8 cellular contexts compared by ENCODE assay signal in genomic region chr2:210577263-210578071, GRCh38. TPM values are rescaled to one million over a fixed set of nuclear protein-coding genes. Genes with fewer than 3 reads are reported as not detected.
DNase-seq lines count a peak whose midpoint lies in the region; ATAC-seq and TF ChIP-seq lines count a peak whose summit lies in the region.

No MANE protein-coding gene starts in this region.

- H3K27me3 Mint-ChIP-seq in CD8-positive, alpha-beta T cell (ENCODE audit: low read depth): no peaks in the 10 kb centered on the region
- H3K27me3 Mint-ChIP-seq in activated CD8-positive, alpha-beta T cell treated with anti-CD3 and anti-CD28 coated beads, Interleukin-2, amount 10 ng/mL, durations not matched to agents 7 days and 5 days (ENCODE audit: low read depth): no peaks in the 10 kb centered on the region

- TF ChIP-seq CTCF in CD8-positive, alpha-beta T cell (IDR thresholded peaks at IDR 0.05): peak; percentile 70

- POLR2A ChIA-PET in CD8-positive, alpha-beta T cell (lab: Charles Lee): no interaction called here
- POLR2A ChIA-PET in activated CD8-positive, alpha-beta T cell treated with anti-CD3 and anti-CD28 coated beads, Interleukin-2, amount 10 ng/mL, durations not matched to agents 7 days and 5 days (lab: Charles Lee): no interaction called here

- no peaks in the 10 kb centered on the region for H3K36me3 ChIP-seq in CD8-positive, alpha-beta T cell (ENCODE audit: insufficient read depth, low read length)

- H3K4me3 Mint-ChIP-seq in CD8-positive, alpha-beta T cell: no peak overlapping the region
- no peak overlapping the region for H3K4me3 Mint-ChIP-seq in activated CD8-positive, alpha-beta T cell treated with anti-CD3 and anti-CD28 coated beads, Interleukin-2, amount 10 ng/mL, durations not matched to agents 7 days and 5 days

- H3K36me3 Mint-ChIP-seq in CD8-positive, alpha-beta T cell: no peaks in the 10 kb centered on the region
- H3K36me3 Mint-ChIP-seq in activated CD8-positive, alpha-beta T cell treated with anti-CD3 and anti-CD28 coated beads, Interleukin-2, amount 10 ng/mL, durations not matched to agents 7 days and 5 days (ENCODE audit: low read depth): no peaks in the 10 kb centered on the region

- no peaks in the 10 kb centered on the region for H3K4me1 Mint-ChIP-seq in CD8-positive, alpha-beta T cell (ENCODE audit: low read depth)
- H3K4me1 Mint-ChIP-seq in activated CD8-positive, alpha-beta T cell treated with anti-CD3 and anti-CD28 coated beads, Interleukin-2, amount 10 ng/mL, durations not matched to agents 7 days and 5 days (ENCODE audit: low read depth): no peaks in the 10 kb centered on the region

- ATAC-seq in CD8-positive, alpha-beta T cell: no peak
- ATAC-seq in GM18520 (IDR thresholded peaks at IDR 0.05; ENCODE audit: unreplicated experiment) (peak; percentile 85), HG02884 (IDR thresholded peaks at IDR 0.05; ENCODE audit: unreplicated experiment) (peak; percentile 96)
- peak; percentile 49 for ATAC-seq in activated CD8-positive, alpha-beta T cell treated with anti-CD3 and anti-CD28 coated beads, Interleukin-2, amount 10 ng/mL, durations not matched to agents 7 days and 5 days

- no peaks in the 10 kb centered on the region for H3K9me3 Mint-ChIP-seq in CD8-positive, alpha-beta T cell
- no peaks in the 10 kb centered on the region for H3K9me3 Mint-ChIP-seq in activated CD8-positive, alpha-beta T cell treated with anti-CD3 and anti-CD28 coated beads, Interleukin-2, amount 10 ng/mL, durations not matched to agents 7 days and 5 days (ENCODE audit: insufficient read depth)

- H3K4me1 ChIP-seq in CD8-positive, alpha-beta T cell (ENCODE audit: insufficient read depth, low read length): no peaks in the 10 kb centered on the region

- no peaks in the 10 kb centered on the region for H3K27me3 ChIP-seq in CD8-positive, alpha-beta T cell (ENCODE audit: insufficient read depth, low read length)

- DNase-seq in CD8-positive, alpha-beta T cell: no peak
- DNase-seq in NCI-H1105 treated with DMSO at 0.1 percent for 48 hours (lab: John Stamatoyannopoulos, UW): peak; percentile 60
- peak; percentile 21 for DNase-seq in activated CD8-positive, alpha-beta T cell treated with anti-CD3 and anti-CD28 coated beads, Interleukin-2, amount 10 ng/mL, durations not matched to agents 7 days and 5 days
- DNase-seq in iPS DF 19.7 (ENCODE audit: low read depth, low spot score): peak; percentile 38
- DNase-seq in substantia nigra (lab: John Stamatoyannopoulos, UW): peak in 2 of 49 donors; percentile 11 to 28
- no peak for DNase-seq in ureter (ENCODE audit: low spot score)

- H3K9me3 ChIP-seq in CD8-positive, alpha-beta T cell (ENCODE audit: low read length): no peaks in the 10 kb centered on the region

- H3K27ac ChIP-seq in CD8-positive, alpha-beta T cell (ENCODE audit: low read depth, low read length): no peak overlapping the region
- H3K27ac ChIP-seq in substantia nigra (ENCODE audit: low read depth, low read length, poor library complexity, severe bottlenecking): peak overlapping the region; percentile 69

- no peak overlapping the region for H3K27ac Mint-ChIP-seq in CD8-positive, alpha-beta T cell
- H3K27ac Mint-ChIP-seq in activated CD8-positive, alpha-beta T cell treated with anti-CD3 and anti-CD28 coated beads, Interleukin-2, amount 10 ng/mL, durations not matched to agents 7 days and 5 days: no peak overlapping the region

- intact Hi-C loops in CD8-positive, alpha-beta T cell (cut with DNase I, micrococcal nuclease): loop anchor here (5.0 to 10.0 kb wide), 2 partner anchors 133 to 1990 kb away; no protein-coding TSS in a partner anchor

- no peak overlapping the region for H3K4me3 ChIP-seq in CD8-positive, alpha-beta T cell (ENCODE audit: low read depth, low read length)

- CTCF ChIA-PET in CD8-positive, alpha-beta T cell (lab: Charles Lee): no interaction called here
- CTCF ChIA-PET in activated CD8-positive, alpha-beta T cell treated with anti-CD3 and anti-CD28 coated beads, Interleukin-2, amount 10 ng/mL, durations not matched to agents 7 days and 5 days (lab: Charles Lee): no interaction called here

RNA-seq across cellular contexts. Expression of gene CPS1, which starts 21.1 kb away (rescaled TPM):
- under 1 TPM; 0.19 to 0.72 TPM for total RNA-seq in CD8-positive, alpha-beta T cell
- 1 to 10 TPM; 1.2 to 1.3 TPM for total RNA-seq in activated CD8-positive, alpha-beta T cell treated with anti-CD3 and anti-CD28 coated beads, Interleukin-2, amount 10 ng/mL, durations not matched to agents 7 days and 5 days
- 3.9 TPM for total RNA-seq in ureter

Comparison
In these comparisons a context has a peak if more than half of its experiments do, and no peak if none do; other contexts are left out.
1. DNase-seq: peak in NCI-H1105 treated with DMSO at 0.1 percent for 48 hours (single experiment), activated CD8-positive, alpha-beta T cell treated with anti-CD3 and anti-CD28 coated beads, Interleukin-2, amount 10 ng/mL, durations not matched to agents 7 days and 5 days (single experiment) and iPS DF 19.7 (single experiment); none in CD8-positive, alpha-beta T cell (0 of 7) and ureter (single experiment).